Comparison of ENCODE assay signal across 24 cellular contexts in the genomic region with DNA sequence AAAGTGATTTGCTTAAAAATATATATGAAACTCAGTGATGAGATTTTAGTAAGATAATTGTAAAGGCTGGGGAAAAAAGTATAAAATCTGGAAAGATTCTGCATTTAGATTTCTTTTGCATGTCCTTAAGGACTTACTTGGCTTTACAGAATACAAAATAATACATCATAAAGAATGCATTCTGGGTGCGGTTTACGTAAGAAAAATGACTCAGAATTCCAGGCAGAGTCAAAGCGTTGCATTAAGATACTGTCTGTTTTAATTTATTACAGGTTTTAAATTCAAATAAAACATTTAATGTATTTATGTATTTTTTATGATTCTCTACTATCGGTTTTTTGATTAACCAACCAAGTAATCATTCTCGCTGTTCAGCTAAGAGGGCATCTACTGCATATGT.
"Had no signal": no experiment of that assay in that cellular context is flagged by ENCODE, and none has a peak within 500 bp of the region (broad histone marks: within the 10 kb centered on the region; RNA-seq: fewer than 3 reads in every experiment).

No MANE protein-coding gene starts in this region.

- H3K9me3 Mint-ChIP-seq: activated CD4-positive, alpha-beta T cell treated with anti-CD3 and anti-CD28 coated beads, Interleukin-2, amount 10 ng/mL, durations not matched to agents 24 days and 14 days; activated CD8-positive, alpha-beta T cell treated with anti-CD3 and anti-CD28 coated beads for 36 hours; activated T-cell treated with anti-CD3 and anti-CD28 coated beads, Interleukin-2, amount 50 U/mL, for 4 hours; activated T-helper 17 cell treated with anti-CD3 and anti-CD28 coated beads, Interleukin-2, amount 50 U/mL, for 72 hours; dendritic cell treated with granulocyte-macrophage colony-stimulating factor and Interleukin-4, amounts not matched to agents 40 ng/mL and 50 ng/mL, for 4 days; nephron had no signal

- H3K27ac Mint-ChIP-seq: activated CD4-positive, alpha-beta T cell treated with anti-CD3 and anti-CD28 coated beads, Interleukin-2, amount 10 ng/mL, durations not matched to agents 24 days and 14 days; activated CD8-positive, alpha-beta T cell treated with anti-CD3 and anti-CD28 coated beads for 36 hours; activated T-helper 17 cell treated with anti-CD3 and anti-CD28 coated beads, Interleukin-2, amount 50 U/mL, for 72 hours; dendritic cell treated with granulocyte-macrophage colony-stimulating factor and Interleukin-4, amounts not matched to agents 40 ng/mL and 50 ng/mL, for 4 days; nephron had no signal

- H3K4me1 Mint-ChIP-seq: activated CD4-positive, alpha-beta T cell treated with anti-CD3 and anti-CD28 coated beads, Interleukin-2, amount 10 ng/mL, durations not matched to agents 24 days and 14 days; activated T-helper 17 cell treated with anti-CD3 and anti-CD28 coated beads, Interleukin-2, amount 50 U/mL, for 72 hours had no signal

- H3K4me3 Mint-ChIP-seq: activated CD4-positive, alpha-beta T cell treated with anti-CD3 and anti-CD28 coated beads, Interleukin-2, amount 10 ng/mL, durations not matched to agents 24 days and 14 days; activated CD8-positive, alpha-beta T cell treated with anti-CD3 and anti-CD28 coated beads for 36 hours; activated T-cell treated with anti-CD3 and anti-CD28 coated beads, Interleukin-2, amount 50 U/mL, for 4 hours; activated T-helper 17 cell treated with anti-CD3 and anti-CD28 coated beads, Interleukin-2, amount 50 U/mL, for 72 hours; dendritic cell treated with granulocyte-macrophage colony-stimulating factor and Interleukin-4, amounts not matched to agents 40 ng/mL and 50 ng/mL, for 4 days; nephron had no signal

- H3K36me3 ChIP-seq: esophagus squamous epithelium, suprapubic skin, tibial nerve had no signal

- H3K27me3 ChIP-seq: body of pancreas, suprapubic skin, tibial nerve had no signal

- H3K4me1 ChIP-seq: body of pancreas, esophagus squamous epithelium, suprapubic skin had no signal

- DNase-seq: activated CD4-positive, alpha-beta T cell treated with anti-CD3 and anti-CD28 coated beads, Interleukin-2, amount 10 ng/mL, durations not matched to agents 24 days and 14 days; activated CD4-positive, CD25-positive, alpha-beta regulatory T cell treated with anti-CD3 and anti-CD28 coated beads, Interleukin-2, amount 50 U/mL, for 72 hours; activated CD8-positive, alpha-beta T cell treated with anti-CD3 and anti-CD28 coated beads for 36 hours; activated gamma-delta T cell treated with Interleukin-2 at 50 U/mL for 16 hours; activated naive CD4-positive, alpha-beta T cell treated with anti-CD3 and anti-CD28 coated beads, Interleukin-2, amount 50 U/mL, for 16 hours; activated T-cell treated with anti-CD3 and anti-CD28 coated beads, Interleukin-2, amount 50 U/mL, for 4 hours; body of pancreas; caudate nucleus; effector CD4-positive, alpha-beta T cell; esophagus squamous epithelium; left cardiac atrium; mammary epithelial cell; posterior cingulate gyrus; right cardiac atrium; stimulated activated CD4-positive, alpha-beta T cell treated with anti-CD3 and anti-CD28 coated beads, Interleukin-15, amount 100 ng/mL, for 24 hours; stimulated activated CD4-positive, alpha-beta T cell treated with anti-CD3 and anti-CD28 coated beads, Interleukin-2, amount 100 ng/mL, for 24 hours; stimulated activated naive CD4-positive, alpha-beta T cell; T-helper 2 cell had no signal

- H3K4me3 ChIP-seq: body of pancreas, esophagus squamous epithelium, suprapubic skin, tibial nerve had no signal

- H3K9me3 ChIP-seq: body of pancreas, esophagus squamous epithelium, suprapubic skin, tibial nerve had no signal

- H3K27ac ChIP-seq: body of pancreas, epithelial cell of prostate, esophagus squamous epithelium, suprapubic skin, tibial nerve had no signal
